16 cellular contexts compared by ENCODE assay signal in genomic region chr5:139578348-139578724, GRCh38. TPM values are rescaled to one million over a fixed set of nuclear protein-coding genes. Genes with fewer than 3 reads are reported as not detected.
DNase-seq lines count a peak whose midpoint lies in the region; ATAC-seq lines count a peak whose summit lies in the region.
"Had no signal": no experiment of that assay in that cellular context is flagged by ENCODE, and none has a peak within 500 bp of the region (broad histone marks: within the 10 kb centered on the region; RNA-seq: fewer than 3 reads in every experiment).

No MANE protein-coding gene starts in this region.

- H3K9me3 ChIP-seq in CD4-positive, CD25-positive, alpha-beta regulatory T cell (ENCODE audit: control insufficient read depth in 2 of 2, low read length in 2 of 2): no peaks in the 10 kb centered on the region
- no peaks in the 10 kb centered on the region for H3K9me3 ChIP-seq in CD8-positive, alpha-beta memory T cell (ENCODE audit: low read length)
- H3K9me3 ChIP-seq: BE2C, suprapubic skin had no signal

- POLR2A ChIA-PET in CD8-positive, alpha-beta memory T cell (lab: Charles Lee): interaction anchor here (1.8 kb wide), 1 partner anchor 17 kb away, joined by 5 read pairs; the partner anchor contains the start of gene UBE2D2
- POLR2A ChIA-PET in naive thymus-derived CD8-positive, alpha-beta T cell (lab: Charles Lee): interaction anchor here (0.6 to 12.2 kb wide), 7 partner anchors 10 to 1367 kb away, joined by 3 to 224 read pairs (median 4); partner anchors contain the start of gene UBE2D2

- H3K4me3 ChIP-seq in CD4-positive, CD25-positive, alpha-beta regulatory T cell (ENCODE audit: low read depth, low read length): peak overlapping the region; percentile 78
- H3K4me3 ChIP-seq in CD8-positive, alpha-beta memory T cell (ENCODE audit: low read length): no peak overlapping the region
- H3K4me3 ChIP-seq in H7 (ENCODE audit: insufficient read depth, low read depth, low read length): no peak overlapping the region
- H3K4me3 ChIP-seq: GM23248, suprapubic skin had no signal

- peaks cover 4% of the 10 kb centered on the region for H3K36me3 Mint-ChIP-seq in CD4-positive, CD25-positive, alpha-beta regulatory T cell
- H3K36me3 Mint-ChIP-seq in CD8-positive, alpha-beta memory T cell: peaks cover 0 to 16% (median 2%) of the 10 kb centered on the region in 3 donors
- peaks cover 0 to 6% of the 10 kb centered on the region in 2 donors for H3K36me3 Mint-ChIP-seq in activated naive CD4-positive, alpha-beta T cell treated with anti-CD3 and anti-CD28 coated beads, Interleukin-2, amount 50 U/mL, for 72 hours
- peaks cover 0 to 28% (median 2%) of the 10 kb centered on the region in 3 donors for H3K36me3 Mint-ChIP-seq in naive thymus-derived CD8-positive, alpha-beta T cell

- H3K27me3 Mint-ChIP-seq in CD4-positive, CD25-positive, alpha-beta regulatory T cell: no peaks in the 10 kb centered on the region
- H3K27me3 Mint-ChIP-seq in CD8-positive, alpha-beta memory T cell: no peaks in the 10 kb centered on the region
- no peaks in the 10 kb centered on the region for H3K27me3 Mint-ChIP-seq in naive thymus-derived CD8-positive, alpha-beta T cell

- CTCF ChIA-PET in CD8-positive, alpha-beta memory T cell (lab: Charles Lee): interaction anchor here (0.9 to 1.6 kb wide), 6 partner anchors 10 to 187 kb away, joined by 3 to 6 read pairs (median 4); no protein-coding TSS in a partner anchor

- H3K27ac ChIP-seq in CD4-positive, CD25-positive, alpha-beta regulatory T cell (ENCODE audit: insufficient read depth, low read length, poor library complexity, severe bottlenecking): peak overlapping the region; percentile 83
- H3K27ac ChIP-seq in CD8-positive, alpha-beta memory T cell (ENCODE audit: low read depth, low read length): no peak overlapping the region
- H3K27ac ChIP-seq: foreskin keratinocyte, GM23248, suprapubic skin had no signal

- no peaks in the 10 kb centered on the region for H3K27me3 ChIP-seq in CD4-positive, CD25-positive, alpha-beta regulatory T cell (ENCODE audit: control insufficient read depth, insufficient read depth, low read length)
- no peaks in the 10 kb centered on the region for H3K27me3 ChIP-seq in CD8-positive, alpha-beta memory T cell (ENCODE audit: insufficient read depth, low read length, poor library complexity, severe bottlenecking)
- H3K27me3 ChIP-seq in H7 (ENCODE audit: control insufficient read depth, insufficient read depth, low read length): no peaks in the 10 kb centered on the region
- H3K27me3 ChIP-seq: BE2C, foreskin keratinocyte, suprapubic skin had no signal

- H3K27ac Mint-ChIP-seq in CD4-positive, CD25-positive, alpha-beta regulatory T cell: peak overlapping the region; percentile 86 to 94 (median 92)
- peak overlapping the region in 7 of 8 donors; percentile 75 to 89 (median 84) for H3K27ac Mint-ChIP-seq in CD8-positive, alpha-beta memory T cell
- H3K27ac Mint-ChIP-seq in activated naive CD4-positive, alpha-beta T cell treated with anti-CD3 and anti-CD28 coated beads, Interleukin-2, amount 50 U/mL, for 72 hours: peak overlapping the region; percentile 77 to 88
- H3K27ac Mint-ChIP-seq in naive thymus-derived CD8-positive, alpha-beta T cell: peak overlapping the region; percentile 72 to 97 (median 93)

- H3K9me3 Mint-ChIP-seq in CD4-positive, CD25-positive, alpha-beta regulatory T cell: no peaks in the 10 kb centered on the region
- H3K9me3 Mint-ChIP-seq in CD8-positive, alpha-beta memory T cell: no peaks in the 10 kb centered on the region
- no peaks in the 10 kb centered on the region for H3K9me3 Mint-ChIP-seq in activated naive CD4-positive, alpha-beta T cell treated with anti-CD3 and anti-CD28 coated beads, Interleukin-2, amount 50 U/mL, for 72 hours
- H3K9me3 Mint-ChIP-seq in naive thymus-derived CD8-positive, alpha-beta T cell: no peaks in the 10 kb centered on the region

- ATAC-seq in CD4-positive, CD25-positive, alpha-beta regulatory T cell (ENCODE audit: low read depth in 2 of 2): no peak
- no peak for ATAC-seq in activated naive CD4-positive, alpha-beta T cell treated with anti-CD3 and anti-CD28 coated beads, Interleukin-2, amount 50 U/mL, for 72 hours
- ATAC-seq in naive thymus-derived CD8-positive, alpha-beta T cell: no peak
- ATAC-seq in GM21390 (IDR thresholded peaks at IDR 0.05; ENCODE audit: unreplicated experiment): no peak
- ATAC-seq: foreskin keratinocyte, left lobe of liver had no signal

- no peak for DNase-seq in CD4-positive, CD25-positive, alpha-beta regulatory T cell
- no peak for DNase-seq in CD8-positive, alpha-beta memory T cell
- no peak for DNase-seq in activated naive CD4-positive, alpha-beta T cell treated with anti-CD3 and anti-CD28 coated beads, Interleukin-2, amount 50 U/mL, for 72 hours (ENCODE audit: low spot score in 2 of 2)
- DNase-seq in naive thymus-derived CD8-positive, alpha-beta T cell: no peak
- DNase-seq in H7 (no peak), OCI-M1 (lab: John Stamatoyannopoulos, UW) (no peak)
- DNase-seq: BE2C, cerebellar nuclear complex, DMS79, foreskin keratinocyte, GM23248, NCI-H187, NCI-H524 had no signal

- H3K36me3 ChIP-seq in CD4-positive, CD25-positive, alpha-beta regulatory T cell (ENCODE audit: control insufficient read depth, insufficient read depth, low read length): no peaks in the 10 kb centered on the region
- H3K36me3 ChIP-seq in CD8-positive, alpha-beta memory T cell (ENCODE audit: insufficient read depth, low read length): no peaks in the 10 kb centered on the region
- H3K36me3 ChIP-seq in H7 (replicated peaks; ENCODE audit: control insufficient read depth, insufficient read depth, low read length): no peaks in the 10 kb centered on the region; the same call in 1 of the 2 replicates
- H3K36me3 ChIP-seq: suprapubic skin had no signal

- H3K4me1 Mint-ChIP-seq in CD4-positive, CD25-positive, alpha-beta regulatory T cell: peaks cover 39 to 82% (median 58%) of the 10 kb centered on the region in 4 donors
- H3K4me1 Mint-ChIP-seq in CD8-positive, alpha-beta memory T cell: peaks cover 48 to 81% (median 64%) of the 10 kb centered on the region in 3 donors
- H3K4me1 Mint-ChIP-seq in naive thymus-derived CD8-positive, alpha-beta T cell: peaks cover 26 to 84% (median 67%) of the 10 kb centered on the region in 4 donors

- peak overlapping the region; percentile 52 to 84 (median 70) for H3K4me3 Mint-ChIP-seq in CD4-positive, CD25-positive, alpha-beta regulatory T cell
- peak overlapping the region in 4 of 7 donors; percentile 13 to 77 (median 64) for H3K4me3 Mint-ChIP-seq in CD8-positive, alpha-beta memory T cell
- peak overlapping the region; percentile 24 to 79 (median 66) for H3K4me3 Mint-ChIP-seq in naive thymus-derived CD8-positive, alpha-beta T cell

- H3K4me1 ChIP-seq in CD4-positive, CD25-positive, alpha-beta regulatory T cell (ENCODE audit: control insufficient read depth, insufficient read depth, low read length, poor library complexity, severe bottlenecking): peaks cover 59% of the 10 kb centered on the region
- H3K4me1 ChIP-seq in CD8-positive, alpha-beta memory T cell (ENCODE audit: insufficient read depth, low read length): peaks cover 60% of the 10 kb centered on the region
- H3K4me1 ChIP-seq: BE2C had no signal

RNA-seq across cellular contexts. Expression of gene UBE2D2, which starts 17.2 kb away (rescaled TPM):
- 181 TPM for total RNA-seq in CD4-positive, CD25-positive, alpha-beta regulatory T cell
- 100 to 1,000 TPM; 330 to 376 (median 350) TPM for polyA plus RNA-seq in CD4-positive, CD25-positive, alpha-beta regulatory T cell
- 100 to 1,000 TPM; 253 to 274 TPM for total RNA-seq in CD8-positive, alpha-beta memory T cell
- 285 TPM for polyA plus RNA-seq in CD8-positive, alpha-beta memory T cell
- 100 to 1,000 TPM; 232 to 249 TPM for total RNA-seq in activated naive CD4-positive, alpha-beta T cell treated with anti-CD3 and anti-CD28 coated beads, Interleukin-2, amount 50 U/mL, for 72 hours
- total RNA-seq in naive thymus-derived CD8-positive, alpha-beta T cell: 100 to 1,000 TPM; 223 to 236 TPM
- polyA plus RNA-seq in naive thymus-derived CD8-positive, alpha-beta T cell: 100 to 1,000 TPM; 356 to 403 (median 359) TPM
- total RNA-seq in H7 (2014; rRNA removed; shearing (Covaris generic)): 150 and 167 TPM in 2 replicates
